ENCODE assay signal across 1 cellular context in the genomic region with DNA sequence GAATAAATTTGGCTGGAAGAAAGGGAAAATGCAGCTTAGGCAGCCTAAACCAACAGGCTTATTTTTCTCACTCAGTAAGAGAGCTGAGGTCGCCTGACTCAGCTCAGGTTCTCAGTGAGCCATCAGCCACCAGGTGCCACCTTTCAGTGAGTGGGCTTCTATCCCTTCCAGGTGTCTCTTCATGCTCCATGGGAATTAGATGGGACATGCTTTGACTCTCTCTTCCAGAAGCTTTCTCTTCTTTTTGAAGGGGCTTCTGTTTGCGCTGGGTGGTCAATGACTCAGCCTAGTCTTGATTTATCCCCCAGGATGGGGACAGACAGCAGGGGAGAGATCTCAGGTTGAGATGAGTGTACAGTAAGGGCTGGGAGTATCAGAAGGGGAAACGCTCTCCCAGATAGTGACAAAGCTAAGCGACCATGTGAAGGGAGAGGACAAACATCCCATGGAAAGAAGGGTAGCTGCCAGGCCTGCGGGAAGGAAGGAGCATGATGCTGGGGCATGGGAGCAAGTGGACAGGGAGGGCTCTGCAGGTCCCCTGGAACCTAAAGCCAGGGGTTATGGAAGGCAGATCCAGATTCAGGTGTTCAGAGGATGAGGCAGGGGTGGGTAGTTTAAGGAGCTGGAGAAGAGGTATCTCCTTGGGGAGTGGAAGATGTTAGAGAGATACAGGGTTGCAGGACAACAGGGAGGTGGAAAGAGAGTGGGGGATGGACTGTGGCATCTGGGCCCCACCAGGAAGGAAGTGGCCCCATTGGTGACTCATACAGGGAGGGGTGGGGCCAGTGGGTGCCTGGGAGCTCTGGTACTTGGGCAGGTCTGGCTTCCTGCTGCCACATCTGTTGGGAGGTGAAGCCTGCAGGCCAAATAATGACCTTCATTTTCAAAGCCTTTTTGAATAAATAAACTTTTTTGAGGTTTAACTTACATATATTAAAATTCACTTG.
TF ChIP-seq lines count a peak whose summit lies in the region.

No MANE protein-coding gene starts in this region.

TF ChIP-seq in HepG2, 621 proteins besides CTCF, POLR2A, EP300 and RAD21 (continued from another document):
- TF ChIP-seq ZNF12 (CRISPR knock-in tag; IDR thresholded peaks at IDR 0.05) (no peak), ZSCAN12 (CRISPR knock-in tag; IDR thresholded peaks at IDR 0.05) (no peak), KAT8 (CRISPR knock-in tag; IDR thresholded peaks at IDR 0.05) (0 out of 2 replicates have a peak, but pooled peaks have one; percentile 9), IRF2 (CRISPR knock-in tag; IDR thresholded peaks at IDR 0.05) (no peak), ZSCAN9 (CRISPR knock-in tag; IDR thresholded peaks at IDR 0.05; ENCODE audit: borderline replicate concordance) (no peak), KAT7 (CRISPR knock-in tag; IDR thresholded peaks at IDR 0.05; ENCODE audit: borderline replicate concordance) (no peak), ERF (CRISPR knock-in tag; IDR thresholded peaks at IDR 0.05) (no peak), CREM (IDR thresholded peaks at IDR 0.05) (no peak), CREM (CRISPR knock-in tag; IDR thresholded peaks at IDR 0.05) (no peak), ZNF468 (CRISPR knock-in tag; IDR thresholded peaks at IDR 0.05) (no peak), PCBP2 (optimal IDR thresholded peaks at IDR 0.05; ENCODE audit: low read depth, low read length, poor library complexity, severe bottlenecking) (no peak), ZNF747 (CRISPR knock-in tag; IDR thresholded peaks at IDR 0.05; ENCODE audit: borderline replicate concordance) (no peak), ZNF619 (CRISPR knock-in tag; IDR thresholded peaks at IDR 0.05) (no peak), JUND (CRISPR knock-in tag; IDR thresholded peaks at IDR 0.05) (peak; percentile 95), ZNF816 (CRISPR knock-in tag; IDR thresholded peaks at IDR 0.05; ENCODE audit: borderline replicate concordance) (no peak)
- TF ChIP-seq, protein P1, sequence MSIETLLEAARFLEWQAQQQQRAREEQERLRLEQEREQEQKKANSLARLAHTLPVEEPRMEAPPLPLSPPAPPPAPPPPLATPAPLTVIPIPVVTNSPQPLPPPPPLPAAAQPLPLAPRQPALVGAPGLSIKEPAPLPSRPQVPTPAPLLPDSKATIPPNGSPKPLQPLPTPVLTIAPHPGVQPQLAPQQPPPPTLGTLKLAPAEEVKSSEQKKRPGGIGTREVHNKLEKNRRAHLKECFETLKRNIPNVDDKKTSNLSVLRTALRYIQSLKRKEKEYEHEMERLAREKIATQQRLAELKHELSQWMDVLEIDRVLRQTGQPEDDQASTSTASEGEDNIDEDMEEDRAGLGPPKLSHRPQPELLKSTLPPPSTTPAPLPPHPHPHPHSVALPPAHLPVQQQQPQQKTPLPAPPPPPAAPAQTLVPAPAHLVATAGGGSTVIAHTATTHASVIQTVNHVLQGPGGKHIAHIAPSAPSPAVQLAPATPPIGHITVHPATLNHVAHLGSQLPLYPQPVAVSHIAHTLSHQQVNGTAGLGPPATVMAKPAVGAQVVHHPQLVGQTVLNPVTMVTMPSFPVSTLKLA (IDR thresholded peaks at IDR 0.05) = no peak
- TF ChIP-seq, protein P2, sequence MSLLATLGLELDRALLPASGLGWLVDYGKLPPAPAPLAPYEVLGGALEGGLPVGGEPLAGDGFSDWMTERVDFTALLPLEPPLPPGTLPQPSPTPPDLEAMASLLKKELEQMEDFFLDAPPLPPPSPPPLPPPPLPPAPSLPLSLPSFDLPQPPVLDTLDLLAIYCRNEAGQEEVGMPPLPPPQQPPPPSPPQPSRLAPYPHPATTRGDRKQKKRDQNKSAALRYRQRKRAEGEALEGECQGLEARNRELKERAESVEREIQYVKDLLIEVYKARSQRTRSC (CRISPR knock-in tag; IDR thresholded peaks at IDR 0.05; ENCODE audit: low read depth) = no peak
